Comparison of ENCODE assay signal across 6 cellular contexts in genomic region chr5:158082696-158083287, GRCh38.
"Had no signal": no experiment of that assay in that cellular context is flagged by ENCODE, and none has a peak within 500 bp of the region (broad histone marks: within the 10 kb centered on the region; RNA-seq: fewer than 3 reads in every experiment).

No MANE protein-coding gene starts in this region.

- H3K4me3 ChIP-seq: K562 had no signal

- DNase-seq: IMR-90, KBM-7 had no signal

- ATAC-seq: HepG2, K562 had no signal

- H3K27ac Mint-ChIP-seq: IgD-negative memory B cell had no signal

- H3K9me3 Mint-ChIP-seq: IgD-negative memory B cell had no signal

- H3K4me3 Mint-ChIP-seq: IgD-negative memory B cell had no signal

- H3K27ac ChIP-seq: HL-60 had no signal
